16 cellular contexts compared by ENCODE assay signal in the genomic region with DNA sequence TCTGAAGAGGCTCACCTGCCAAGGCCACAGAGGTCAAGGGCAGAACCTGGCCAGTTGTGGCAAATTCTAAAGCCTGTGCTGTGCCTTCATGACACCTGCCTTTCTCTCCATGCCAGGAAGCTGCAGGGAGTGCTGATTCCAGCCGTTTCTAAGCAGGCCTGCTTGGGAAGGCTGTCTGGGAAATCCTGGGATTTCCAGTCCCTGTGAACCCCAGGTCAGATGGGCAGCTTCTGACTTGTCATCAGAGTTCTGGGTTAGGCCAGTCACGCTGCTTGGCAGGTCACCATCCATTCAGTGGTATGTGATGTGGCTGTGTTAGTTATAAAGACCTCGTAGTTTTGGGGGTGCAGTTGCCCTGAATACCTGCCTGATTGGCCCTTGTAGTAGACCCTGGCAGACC.
DNase-seq lines count a peak whose midpoint lies in the region; ATAC-seq and TF ChIP-seq lines count a peak whose summit lies in the region.
"Had no signal": no experiment of that assay in that cellular context is flagged by ENCODE, and none has a peak within 500 bp of the region (broad histone marks: within the 10 kb centered on the region; RNA-seq: fewer than 3 reads in every experiment).

No MANE protein-coding gene starts in this region.

- H3K4me2 ChIP-seq in DND-41 (ENCODE audit: insufficient read depth, low read length): no peak overlapping the region

- no peaks in the 10 kb centered on the region for H3K79me2 ChIP-seq in DND-41 (ENCODE audit: insufficient read depth, low read length)

- H3K36me3 Mint-ChIP-seq in MCF 10A (ENCODE audit: insufficient read depth, unreplicated experiment) (no peaks in the 10 kb centered on the region), glutamatergic neuron (ENCODE audit: unreplicated experiment) (peaks cover 10% of the 10 kb centered on the region)
- peaks cover 8% of the 10 kb centered on the region for H3K36me3 Mint-ChIP-seq in central memory CD8-positive, alpha-beta T cell (ENCODE audit: insufficient read depth)
- peaks cover 10% of the 10 kb centered on the region for H3K36me3 Mint-ChIP-seq in activated T-helper 2 cell treated with anti-CD3 and anti-CD28 coated beads, Interferon-gamma antibody, Interleukin-2, Interleukin-4, amounts not matched to agents 10 μg/mL and 5 μg/mL and 100 μg/mL, durations not matched to agents 14 hours and 24 hours and 36 hours (ENCODE audit: low read depth)

- DNase-seq in breast epithelium (ENCODE audit: low spot score in 2 of 2) (no peak), MCF 10A (ENCODE audit: unreplicated experiment) (no peak), DND-41 (no peak), SK-N-DZ (ENCODE audit: low spot score) (no peak), glutamatergic neuron (no peak)
- DNase-seq in central memory CD8-positive, alpha-beta T cell (ENCODE audit: low spot score in 2 of 2): no peak
- no peak for DNase-seq in activated T-helper 2 cell treated with anti-CD3 and anti-CD28 coated beads, Interferon-gamma antibody, Interleukin-2, Interleukin-4, amounts not matched to agents 10 μg/mL and 5 μg/mL and 100 μg/mL, durations not matched to agents 14 hours and 24 hours and 36 hours (ENCODE audit: low spot score)
- DNase-seq: DMS79; GM23248; HCEC 1CT; Karpas-422; NCI-H1105 treated with DMSO at 0.1 percent for 48 hours; NCI-H187; NCI-H526 treated with DMSO at 0.1 percent for 48 hours; NK-92 treated with Interleukin-12 subunit alpha and Interleukin-12 subunit beta, amount 100 ng/mL, for 24 hours had no signal

- H3K27ac ChIP-seq in breast epithelium (peak overlapping the region; percentile 48), DND-41 (ENCODE audit: low read length) (peak overlapping the region; percentile 24)
- H3K27ac ChIP-seq: C4-2B, GM23248 had no signal

- H3K36me3 ChIP-seq in breast epithelium (no peaks in the 10 kb centered on the region), DND-41 (ENCODE audit: insufficient read depth, low read length) (peaks cover 10% of the 10 kb centered on the region; the same call in 1 of the 2 replicates)

- no peaks in the 10 kb centered on the region for H4K20me1 ChIP-seq in DND-41 (ENCODE audit: insufficient read depth, low read length)

- H3K4me1 Mint-ChIP-seq in MCF 10A (ENCODE audit: insufficient read depth, unreplicated experiment): no peaks in the 10 kb centered on the region
- H3K4me1 Mint-ChIP-seq in central memory CD8-positive, alpha-beta T cell: peaks cover 36% of the 10 kb centered on the region
- H3K4me1 Mint-ChIP-seq in glutamatergic neuron (ENCODE audit: low read depth, unreplicated experiment): no peaks in the 10 kb centered on the region
- peaks cover 38% of the 10 kb centered on the region for H3K4me1 Mint-ChIP-seq in activated T-helper 2 cell treated with anti-CD3 and anti-CD28 coated beads, Interferon-gamma antibody, Interleukin-2, Interleukin-4, amounts not matched to agents 10 μg/mL and 5 μg/mL and 100 μg/mL, durations not matched to agents 14 hours and 24 hours and 36 hours (ENCODE audit: low read depth)

- no peak overlapping the region for H2AFZ ChIP-seq in DND-41 (ENCODE audit: low read depth, low read length)
- H2AFZ ChIP-seq: GM23248 had no signal

- intact Hi-C loops in breast epithelium (cut with DNase I; ENCODE audit: low total_unique reads): no loop called here
- intact Hi-C loops in MCF 10A (cut with micrococcal nuclease): no loop called here
- intact Hi-C loops in activated T-helper 2 cell treated with anti-CD3 and anti-CD28 coated beads, Interferon-gamma antibody, Interleukin-2, Interleukin-4, amounts not matched to agents 10 μg/mL and 5 μg/mL and 100 μg/mL, durations not matched to agents 14 hours and 24 hours and 36 hours (cut with micrococcal nuclease): no loop called here

- no peaks in the 10 kb centered on the region for H3K27me3 ChIP-seq in breast epithelium
- H3K27me3 ChIP-seq in DND-41 (ENCODE audit: insufficient read depth, low read length, poor library complexity): no peaks in the 10 kb centered on the region

- H3K4me3 Mint-ChIP-seq in MCF 10A (ENCODE audit: unreplicated experiment) (no peak overlapping the region), glutamatergic neuron (ENCODE audit: unreplicated experiment) (no peak overlapping the region)
- no peak overlapping the region for H3K4me3 Mint-ChIP-seq in central memory CD8-positive, alpha-beta T cell
- no peak overlapping the region for H3K4me3 Mint-ChIP-seq in activated T-helper 2 cell treated with anti-CD3 and anti-CD28 coated beads, Interferon-gamma antibody, Interleukin-2, Interleukin-4, amounts not matched to agents 10 μg/mL and 5 μg/mL and 100 μg/mL, durations not matched to agents 14 hours and 24 hours and 36 hours (ENCODE audit: low read depth)

- TF ChIP-seq CTCF in breast epithelium (IDR thresholded peaks at IDR 0.05) (no peak), MCF 10A (IDR thresholded peaks at IDR 0.05; ENCODE audit: unreplicated experiment) (no peak), DND-41 (IDR thresholded peaks at IDR 0.05; ENCODE audit: borderline replicate concordance, extremely low read depth, low read length, poor library complexity, severe bottlenecking) (no peak), glutamatergic neuron (IDR thresholded peaks at IDR 0.05; ENCODE audit: partially characterized antibody, unreplicated experiment) (no peak)

- TF ChIP-seq POLR2A in breast epithelium (IDR thresholded peaks at IDR 0.05): no peak

- H3K27ac Mint-ChIP-seq in MCF 10A (ENCODE audit: low read depth, unreplicated experiment): no peak overlapping the region
- H3K27ac Mint-ChIP-seq in central memory CD8-positive, alpha-beta T cell (ENCODE audit: low read depth): peak overlapping the region; percentile 96
- no peak overlapping the region for H3K27ac Mint-ChIP-seq in glutamatergic neuron (ENCODE audit: unreplicated experiment)
- H3K27ac Mint-ChIP-seq in activated T-helper 2 cell treated with anti-CD3 and anti-CD28 coated beads, Interferon-gamma antibody, Interleukin-2, Interleukin-4, amounts not matched to agents 10 μg/mL and 5 μg/mL and 100 μg/mL, durations not matched to agents 14 hours and 24 hours and 36 hours: no peak overlapping the region

- no peak for ATAC-seq in DND-41 (ENCODE audit: insufficient read depth, low read depth)
- no peak for ATAC-seq in central memory CD8-positive, alpha-beta T cell (replicated peaks; ENCODE audit: extremely low read depth, poor library complexity, severe bottlenecking)

- H3K27me3 Mint-ChIP-seq in MCF 10A (ENCODE audit: insufficient read depth, unreplicated experiment) (no peaks in the 10 kb centered on the region), glutamatergic neuron (ENCODE audit: unreplicated experiment) (no peaks in the 10 kb centered on the region)
- no peaks in the 10 kb centered on the region for H3K27me3 Mint-ChIP-seq in central memory CD8-positive, alpha-beta T cell
- H3K27me3 Mint-ChIP-seq in activated T-helper 2 cell treated with anti-CD3 and anti-CD28 coated beads, Interferon-gamma antibody, Interleukin-2, Interleukin-4, amounts not matched to agents 10 μg/mL and 5 μg/mL and 100 μg/mL, durations not matched to agents 14 hours and 24 hours and 36 hours (ENCODE audit: low read depth): no peaks in the 10 kb centered on the region

- H3K4me1 ChIP-seq in breast epithelium (peaks cover 0 to 3% of the 10 kb centered on the region in 2 donors), DND-41 (ENCODE audit: insufficient read depth, low read length) (peaks cover 28% of the 10 kb centered on the region)

- BruUV-seq in MCF 10A (replicated peaks; lab: Mats Ljungman, UMichigan): no TSS peak

- H3K9me3 ChIP-seq in breast epithelium (no peaks in the 10 kb centered on the region), DND-41 (ENCODE audit: insufficient read depth, low read length, severe bottlenecking) (peaks cover 7% of the 10 kb centered on the region)

- no peak overlapping the region for H3K4me3 ChIP-seq in breast epithelium
- H3K4me3 ChIP-seq in DND-41 (ENCODE audit: low read depth in 1 of 2, low read length in 2 of 2): no peak overlapping the region
- H3K4me3 ChIP-seq: GM23248 had no signal

- POLR2A ChIA-PET in MCF 10A (lab: Yijun Ruan, JAX): no interaction called here

- H3K9ac ChIP-seq in DND-41 (ENCODE audit: low read depth, low read length): no peak overlapping the region
- H3K9ac ChIP-seq: GM23248 had no signal

- CTCF ChIA-PET in MCF 10A (lab: Yijun Ruan, JAX): interaction anchor here (0.8 to 2.7 kb wide), 4 partner anchors 15 to 402 kb away, joined by 3 to 12 read pairs (median 6); no protein-coding TSS in a partner anchor

- H3K9me3 Mint-ChIP-seq in MCF 10A (ENCODE audit: unreplicated experiment): no peaks in the 10 kb centered on the region
- no peaks in the 10 kb centered on the region for H3K9me3 Mint-ChIP-seq in central memory CD8-positive, alpha-beta T cell
- no peaks in the 10 kb centered on the region for H3K9me3 Mint-ChIP-seq in glutamatergic neuron (ENCODE audit: unreplicated experiment)
- H3K9me3 Mint-ChIP-seq in activated T-helper 2 cell treated with anti-CD3 and anti-CD28 coated beads, Interferon-gamma antibody, Interleukin-2, Interleukin-4, amounts not matched to agents 10 μg/mL and 5 μg/mL and 100 μg/mL, durations not matched to agents 14 hours and 24 hours and 36 hours: peaks cover 8% of the 10 kb centered on the region
